Comparison of ENCODE assay signal across 19 cellular contexts in genomic region chr1:202225131-202225530, GRCh38. TPM values are rescaled to one million over a fixed set of nuclear protein-coding genes. Genes with fewer than 3 reads are reported as not detected.
DNase-seq lines count a peak whose midpoint lies in the region; ATAC-seq and TF ChIP-seq lines count a peak whose summit lies in the region.
"Had no signal": no experiment of that assay in that cellular context is flagged by ENCODE, and none has a peak within 500 bp of the region (broad histone marks: within the 10 kb centered on the region; RNA-seq: fewer than 3 reads in every experiment).

No MANE protein-coding gene starts in this region.

- no peak for TF ChIP-seq POLR2A in gastroesophageal sphincter (IDR thresholded peaks at IDR 0.05)

- no peak overlapping the region for H3K4me3 ChIP-seq in coronary artery
- no peak overlapping the region for H3K4me3 ChIP-seq in gastroesophageal sphincter
- H3K4me3 ChIP-seq: HAP-1 had no signal

- no peaks in the 10 kb centered on the region for H3K9me3 ChIP-seq in gastroesophageal sphincter
- H3K9me3 ChIP-seq: HAP-1 had no signal

- no peaks in the 10 kb centered on the region for H3K36me3 ChIP-seq in gastroesophageal sphincter
- H3K36me3 ChIP-seq: HAP-1 had no signal

- H3K27ac ChIP-seq in coronary artery (peak overlapping the region; percentile 92 to 98), gastroesophageal sphincter (no peak overlapping the region)
- H3K27ac ChIP-seq: 22Rv1 had no signal

- DNase-seq in Right ventricle myocardium superior = peak; percentile 13
- no peak for DNase-seq in Right ventricle myocardium inferior (ENCODE audit: missing footprints)
- DNase-seq in NCI-H524 treated with DMSO at 0.1 percent for 48 hours (lab: John Stamatoyannopoulos, UW) = peak; percentile 56
- no peak for DNase-seq in coronary artery (ENCODE audit: low spot score)
- DNase-seq in stimulated activated CD4-positive, alpha-beta T cell treated with anti-CD3 and anti-CD28 coated beads, Interleukin-2, amount 100 ng/mL, for 48 hours = no peak
- DNase-seq in dermis blood vessel endothelial cell = no peak
- DNase-seq: AML-193; C1 segment of cervical spinal cord; Calu3; CD4-positive, alpha-beta T cell; DMS153; DMS79 treated with DMSO at 0.1 percent for 48 hours; EL; IMR-90; KBM-7 had no signal

- TF ChIP-seq CTCF in coronary artery (IDR thresholded peaks at IDR 0.05) (no peak), gastroesophageal sphincter (IDR thresholded peaks at IDR 0.05) (no peak)

- H3K4me1 ChIP-seq in gastroesophageal sphincter = no peaks in the 10 kb centered on the region
- H3K4me1 ChIP-seq: HAP-1 had no signal

- ATAC-seq in Right ventricle myocardium superior (ENCODE audit: poor library complexity) = no peak
- no peak for ATAC-seq in Right ventricle myocardium inferior
- no peak for ATAC-seq in gastroesophageal sphincter

- 20% methylated on average over 1 of the region's 5 CpGs; no CpG with 5 or more reads in 1 of the 2 donors for WGBS in gastroesophageal sphincter (ENCODE audit: low coverage in 1 of 2), 2 donors

- H3K27me3 ChIP-seq in gastroesophageal sphincter = peaks cover 32% of the 10 kb centered on the region

- TF ChIP-seq EP300 in gastroesophageal sphincter (IDR thresholded peaks at IDR 0.05) = no peak

- intact Hi-C loops in Right ventricle myocardium superior (cut with DNase I) (no loop called here), Right ventricle myocardium inferior (cut with DNase I) (no loop called here)

RNA-seq across cellular contexts. Expression of gene LGR6, which starts 31.5 kb away (rescaled TPM):
- total RNA-seq in Right ventricle myocardium superior (3.9 TPM), Right ventricle myocardium inferior (4.1 TPM), dermis blood vessel endothelial cell (not detected in 2 replicates), gastroesophageal sphincter (1 to 10 TPM in 1 of 4 donors, under 1 TPM in 3; 0.12 to 2.8 (median 0.48) TPM)
- total RNA-seq: A673, Calu3, IMR-90 had no signal

Comparison
In these comparisons a context has a peak if more than half of its experiments do, and no peak if none do; other contexts are left out.
1. DNase-seq: peak in Right ventricle myocardium superior (single experiment) and NCI-H524 treated with DMSO at 0.1 percent for 48 hours (single experiment); none in Right ventricle myocardium inferior (single experiment), coronary artery (single experiment), stimulated activated CD4-positive, alpha-beta T cell treated with anti-CD3 and anti-CD28 coated beads, Interleukin-2, amount 100 ng/mL, for 48 hours (0 of 2) and dermis blood vessel endothelial cell (single experiment).
2. H3K27ac ChIP-seq: peak in coronary artery (2 of 2); none in gastroesophageal sphincter (0 of 4).